In genomic region chr19:28502879-28503734, GRCh38 we compare ENCODE assay signal across 21 cellular contexts.
"Had no signal": no experiment of that assay in that cellular context is flagged by ENCODE, and none has a peak within 500 bp of the region (broad histone marks: within the 10 kb centered on the region; RNA-seq: fewer than 3 reads in every experiment).

No MANE protein-coding gene starts in this region.

- H3K27me3 ChIP-seq: brain microvascular endothelial cell, ovary, tibial nerve had no signal

- H3K27ac Mint-ChIP-seq: activated naive CD4-positive, alpha-beta T cell treated with anti-CD3 and anti-CD28 coated beads for 36 hours; mesothelial cell of epicardium; T-helper 1 cell treated with Interleukin-12 subunit alpha and Interleukin-12 subunit beta and Interleukin-4 antibody, amounts not matched to agents 30 μg/mL and 1 μg/mL, for 36 hours had no signal

- H3K4me3 ChIP-seq: ovary, psoas muscle, skin epidermis, tibial nerve had no signal

- H3K9me3 ChIP-seq: ovary, psoas muscle, tibial nerve had no signal

- H3K4me1 ChIP-seq: psoas muscle, tibial nerve had no signal

- H3K4me3 Mint-ChIP-seq: activated naive CD4-positive, alpha-beta T cell treated with anti-CD3 and anti-CD28 coated beads for 36 hours; activated T-cell treated with anti-CD3 and anti-CD28 coated beads, Interleukin-2, amount 50 U/mL, for 4 hours; mesothelial cell of epicardium; T-helper 1 cell treated with Interleukin-12 subunit alpha and Interleukin-12 subunit beta and Interleukin-4 antibody, amounts not matched to agents 30 μg/mL and 1 μg/mL, for 36 hours had no signal

- H3K9me3 Mint-ChIP-seq: activated naive CD4-positive, alpha-beta T cell treated with anti-CD3 and anti-CD28 coated beads for 36 hours; activated T-cell treated with anti-CD3 and anti-CD28 coated beads, Interleukin-2, amount 50 U/mL, for 4 hours; mesothelial cell of epicardium; T-helper 1 cell treated with Interleukin-12 subunit alpha and Interleukin-12 subunit beta and Interleukin-4 antibody, amounts not matched to agents 30 μg/mL and 1 μg/mL, for 36 hours had no signal

- H3K36me3 Mint-ChIP-seq: mesothelial cell of epicardium had no signal

- ATAC-seq: activated CD4-positive, CD25-positive, alpha-beta regulatory T cell treated with anti-CD3 and anti-CD28 coated beads, Interleukin-2, amount 50 U/mL, for 24 hours; activated T-cell treated with anti-CD3 and anti-CD28 coated beads, Interleukin-2, amount 50 U/mL, for 4 hours; psoas muscle; right cardiac atrium; stimulated activated naive CD8-positive, alpha-beta T cell treated with anti-CD3 and anti-CD28 coated beads, Interleukin-15, Interleukin-2, amounts not matched to agents 100 U/mL and 50 U/mL, for 24 hours had no signal

- H3K36me3 ChIP-seq: brain microvascular endothelial cell, ovary, tibial nerve had no signal

- FAIRE-seq: endothelial cell of umbilical vein, keratinocyte had no signal

- H3K27ac ChIP-seq: brain microvascular endothelial cell, ovary, psoas muscle, skin epidermis, tibial nerve had no signal

- DNase-seq: activated CD4-positive, alpha-beta T cell treated with anti-CD3 and anti-CD28 coated beads, Interleukin-2, amount 50 U/mL, for 1 hour; activated CD8-positive, alpha-beta memory T cell treated with anti-CD3 and anti-CD28 coated beads, Interleukin-2, amount 50 U/mL, for 4 hours; activated naive CD4-positive, alpha-beta T cell treated with anti-CD3 and anti-CD28 coated beads for 36 hours; activated T-cell treated with anti-CD3 and anti-CD28 coated beads, Interleukin-2, amount 50 U/mL, for 4 hours; anterior cingulate cortex; brain microvascular endothelial cell; cortex of kidney; effector CD4-positive, alpha-beta T cell; hippocampal formation; ovary; psoas muscle; right cardiac atrium; stimulated activated naive CD8-positive, alpha-beta T cell treated with anti-CD3 and anti-CD28 coated beads, Interleukin-15, Interleukin-2, amounts not matched to agents 100 U/mL and 50 U/mL, for 24 hours; substantia nigra had no signal
